17 cellular contexts compared by ENCODE assay signal in genomic region chr6:100173211-100173610, GRCh38.
"Had no signal": no experiment of that assay in that cellular context is flagged by ENCODE, and none has a peak within 500 bp of the region (broad histone marks: within the 10 kb centered on the region; RNA-seq: fewer than 3 reads in every experiment).

No MANE protein-coding gene starts in this region.

- H3K36me3 ChIP-seq: heart left ventricle, neutrophil, right atrium auricular region, sigmoid colon, tibial nerve had no signal

- H3K4me1 ChIP-seq: sigmoid colon had no signal

- DNase-seq: effector CD4-positive, alpha-beta T cell; heart left ventricle; hippocampal formation; kidney glomerular epithelial cell; naive thymus-derived CD8-positive, alpha-beta T cell; posterior cingulate gyrus; sigmoid colon; stimulated activated CD4-positive, alpha-beta T cell treated with anti-CD3 and anti-CD28 coated beads, Interleukin-2, amount 100 ng/mL, for 48 hours; stimulated activated naive CD8-positive, alpha-beta T cell treated with anti-CD3 and anti-CD28 coated beads, Interleukin-15, Interleukin-2, amounts not matched to agents 100 U/mL and 50 U/mL, for 24 hours; testis had no signal

- H3K27ac ChIP-seq: coronary artery, heart left ventricle, neutrophil, right atrium auricular region, sigmoid colon, testis, tibial nerve had no signal

- ATAC-seq: esophagus mucosa; heart left ventricle; naive thymus-derived CD8-positive, alpha-beta T cell; stimulated activated naive CD8-positive, alpha-beta T cell treated with anti-CD3 and anti-CD28 coated beads, Interleukin-15, Interleukin-2, amounts not matched to agents 100 U/mL and 50 U/mL, for 24 hours had no signal

- H3K9me3 ChIP-seq: heart left ventricle, neutrophil, right atrium auricular region, sigmoid colon, testis, tibial nerve had no signal

- H3K4me3 ChIP-seq: coronary artery, heart left ventricle, right atrium auricular region, sigmoid colon, smooth muscle cell, testis, tibial nerve had no signal

- FAIRE-seq: frontal cortex had no signal
